Comparison of ENCODE assay signal across 11 cellular contexts in the genomic region with DNA sequence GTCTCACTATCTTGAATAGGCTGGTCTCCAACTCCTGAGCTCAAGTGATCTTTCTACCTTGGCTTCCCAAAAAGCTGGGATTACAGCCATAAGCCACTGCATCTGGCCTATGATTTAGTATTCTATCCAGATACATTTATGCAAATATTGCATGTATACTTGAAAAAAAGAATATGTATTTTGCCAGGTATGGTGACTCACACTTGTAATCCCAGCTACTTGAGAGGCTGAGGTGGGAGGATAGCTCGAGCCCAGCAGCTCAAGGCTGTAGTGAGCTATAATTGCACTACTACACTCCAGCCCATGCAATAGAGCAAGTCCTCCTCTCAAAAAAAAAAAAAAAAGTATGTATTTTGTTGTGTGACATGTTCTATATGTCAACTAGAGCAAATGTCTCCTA. TPM values are rescaled to one million over a fixed set of nuclear protein-coding genes. Genes with fewer than 3 reads are reported as not detected.
"Had no signal": no experiment of that assay in that cellular context is flagged by ENCODE, and none has a peak within 500 bp of the region (broad histone marks: within the 10 kb centered on the region; RNA-seq: fewer than 3 reads in every experiment).

No MANE protein-coding gene starts in this region.

- H3K4me1 ChIP-seq: HAP-1 had no signal

- H3K9me3 ChIP-seq: HAP-1 had no signal

- FAIRE-seq: HepG2 had no signal

- H3K27ac ChIP-seq: GM23248, HL-60, KMS-11 had no signal

- H3K4me3 ChIP-seq: GM23248, HAP-1 had no signal

- ATAC-seq: HCT116, HepG2 had no signal

- H3K36me3 ChIP-seq: HAP-1 had no signal

- DNase-seq: GM23248, GOT3, H7, HFFc6, KBM-7 had no signal

RNA-seq across cellular contexts. Expression of a gene that starts 54.4 kb away (rescaled TPM):
- total RNA-seq: GM23248, HT1080 had no signal
- polyA plus RNA-seq: GM23248 had no signal
